In the genomic region with DNA sequence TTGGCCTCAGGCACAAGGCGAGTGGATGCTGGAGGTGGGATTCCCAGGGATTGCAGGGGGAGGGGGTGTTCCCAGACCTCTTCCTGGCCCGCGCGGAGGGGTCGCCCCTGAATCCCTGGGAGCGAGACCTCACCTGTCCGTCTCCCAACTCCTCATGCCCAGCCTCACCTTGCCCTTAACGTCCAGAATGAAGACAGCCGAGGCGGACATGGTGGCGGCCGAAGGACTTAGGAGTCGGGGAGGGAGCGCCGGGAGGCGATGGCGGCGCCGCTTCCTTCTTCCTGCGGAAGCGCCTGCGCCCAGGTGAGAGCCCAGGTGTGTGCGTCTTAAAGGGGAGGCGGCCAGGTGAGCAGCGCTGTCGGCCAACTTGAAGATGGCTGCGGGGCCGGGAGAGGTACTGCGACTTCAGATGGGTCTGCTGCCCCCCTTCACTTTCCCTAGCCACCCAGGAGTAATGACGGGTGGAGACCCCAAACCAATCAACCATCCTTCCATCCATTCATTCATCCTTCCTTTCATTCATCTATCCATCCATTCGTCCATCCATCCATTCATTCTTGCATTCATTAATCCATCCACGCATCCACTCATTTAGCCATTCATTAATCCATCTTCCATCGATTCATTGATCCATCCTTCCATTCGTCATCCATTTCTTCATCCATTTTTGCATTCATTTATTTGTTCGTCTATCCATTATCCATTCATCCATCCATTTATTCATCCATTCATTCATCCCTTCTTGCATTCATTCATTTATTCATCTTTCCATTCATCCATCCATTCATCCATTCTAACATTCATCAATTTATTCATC, we compare ENCODE assay signal across 12 cellular contexts. TPM values are rescaled to one million over a fixed set of nuclear protein-coding genes. Genes with fewer than 3 reads are reported as not detected.
DNase-seq lines count a peak whose midpoint lies in the region; ATAC-seq and TF ChIP-seq lines count a peak whose summit lies in the region.
"Had no signal": no experiment of that assay in that cellular context is flagged by ENCODE, and none has a peak within 500 bp of the region (broad histone marks: within the 10 kb centered on the region; RNA-seq: fewer than 3 reads in every experiment).

A gene (minus strand): TSS at position 291 of the 817 bp plus-strand sequence. CDS start 81 bp downstream, at position 210.

- H3K36me3 ChIP-seq in CD4-positive, CD25-positive, alpha-beta regulatory T cell (ENCODE audit: control insufficient read depth, insufficient read depth, low read length): no peaks in the 10 kb centered on the region
- no peaks in the 10 kb centered on the region for H3K36me3 ChIP-seq in endodermal cell (ENCODE audit: control insufficient read depth, insufficient read depth, low read length)
- no peaks in the 10 kb centered on the region for H3K36me3 ChIP-seq in mucosa of descending colon (ENCODE audit: low read depth)

- intact Hi-C loops in mucosa of descending colon (cut with DNase I, micrococcal nuclease): no loop called here

- DNase-seq in CD4-positive, CD25-positive, alpha-beta regulatory T cell: no peak
- peak; percentile 41 to 81 (median 65) for DNase-seq in NCI-H1417 (lab: John Stamatoyannopoulos, UW)
- DNase-seq in endodermal cell: peak; percentile 91
- DNase-seq in mucosa of descending colon: peak; percentile 76 to 79 (median 77)
- DNase-seq in GM03348 (ENCODE audit: low spot score): no peak
- no peak for DNase-seq in stimulated activated naive CD8-positive, alpha-beta T cell treated with anti-CD3 and anti-CD28 coated beads, Interleukin-15, amount 100 ng/mL, for 72 hours
- no peak for DNase-seq in stimulated activated CD4-positive, alpha-beta T cell treated with anti-CD3 and anti-CD28 coated beads, Interleukin-15, amount 100 ng/mL, for 24 hours
- no peak for DNase-seq in NCI-H1436 treated with DMSO at 0.1 percent for 48 hours (lab: John Stamatoyannopoulos, UW)
- DNase-seq: activated CD4-positive, alpha-beta T cell treated with anti-CD3 and anti-CD28 coated beads, Interleukin-2, amount 50 U/mL, for 1 hour; activated naive CD8-positive, alpha-beta T cell treated with anti-CD3 and anti-CD28 coated beads, Interleukin-2, amount 50 U/mL, for 24 hours; effector memory CD8-positive, alpha-beta T cell; NCI-H1092 treated with DMSO at 0.1 percent for 48 hours had no signal

- no peaks in the 10 kb centered on the region for H3K9me3 ChIP-seq in CD4-positive, CD25-positive, alpha-beta regulatory T cell (ENCODE audit: control insufficient read depth in 2 of 2, low read length in 2 of 2)
- H3K9me3 ChIP-seq in endodermal cell (ENCODE audit: control insufficient read depth, low read length) (no peaks in the 10 kb centered on the region), mucosa of descending colon (no peaks in the 10 kb centered on the region)

- peak within 1 kb of the TSS in 1 of 4 donors; percentile 2 for H3K4me3 Mint-ChIP-seq in CD4-positive, CD25-positive, alpha-beta regulatory T cell
- H3K4me3 Mint-ChIP-seq in endodermal cell: peak within 1 kb of the TSS; percentile 97
- H3K4me3 Mint-ChIP-seq in stimulated activated naive CD8-positive, alpha-beta T cell treated with anti-CD3 and anti-CD28 coated beads, Interleukin-15, amount 100 ng/mL, for 72 hours: no peak within 1 kb of the TSS
- H3K4me3 Mint-ChIP-seq: activated naive CD8-positive, alpha-beta T cell treated with anti-CD3 and anti-CD28 coated beads, Interleukin-2, amount 50 U/mL, for 24 hours; effector memory CD8-positive, alpha-beta T cell had no signal

- peak within 1 kb of the TSS in 2 of 3 donors; percentile 2 to 49 for H3K27ac Mint-ChIP-seq in CD4-positive, CD25-positive, alpha-beta regulatory T cell
- peak within 1 kb of the TSS; percentile 96 for H3K27ac Mint-ChIP-seq in endodermal cell
- H3K27ac Mint-ChIP-seq in stimulated activated naive CD8-positive, alpha-beta T cell treated with anti-CD3 and anti-CD28 coated beads, Interleukin-15, amount 100 ng/mL, for 72 hours: no peak within 1 kb of the TSS
- H3K27ac Mint-ChIP-seq: activated naive CD8-positive, alpha-beta T cell treated with anti-CD3 and anti-CD28 coated beads, Interleukin-2, amount 50 U/mL, for 24 hours; effector memory CD8-positive, alpha-beta T cell had no signal

- no peaks in the 10 kb centered on the region for H3K4me1 ChIP-seq in CD4-positive, CD25-positive, alpha-beta regulatory T cell (ENCODE audit: control insufficient read depth, insufficient read depth, low read length, poor library complexity, severe bottlenecking)
- H3K4me1 ChIP-seq in endodermal cell (ENCODE audit: control insufficient read depth, insufficient read depth, low read length) (no peaks in the 10 kb centered on the region), mucosa of descending colon (ENCODE audit: low read depth) (no peaks in the 10 kb centered on the region)

- H3K27me3 ChIP-seq in CD4-positive, CD25-positive, alpha-beta regulatory T cell (ENCODE audit: control insufficient read depth, insufficient read depth, low read length): peaks cover 5% of the 10 kb centered on the region
- H3K27me3 ChIP-seq in endodermal cell (ENCODE audit: control insufficient read depth, insufficient read depth, low read length, poor library complexity, severe bottlenecking): no peaks in the 10 kb centered on the region

- H3K9ac ChIP-seq in endodermal cell (ENCODE audit: extremely low read depth, low read length, poor library complexity, severe bottlenecking): peak within 1 kb of the TSS; percentile 15

- TF ChIP-seq CTCF in endodermal cell (conservative IDR thresholded peaks at IDR 0.05) (no peak), mucosa of descending colon (IDR thresholded peaks at IDR 0.05) (no peak)

- no peak within 1 kb of the TSS for H3K4me3 ChIP-seq in CD4-positive, CD25-positive, alpha-beta regulatory T cell (ENCODE audit: low read depth, low read length)
- peak within 1 kb of the TSS; percentile 78 for H3K4me3 ChIP-seq in endodermal cell (ENCODE audit: low read length)
- H3K4me3 ChIP-seq in mucosa of descending colon: peak within 1 kb of the TSS; percentile 48

- no peak for ATAC-seq in CD4-positive, CD25-positive, alpha-beta regulatory T cell (ENCODE audit: low read depth in 2 of 2)
- peak; percentile 99 for ATAC-seq in mucosa of descending colon
- ATAC-seq in stimulated activated naive CD8-positive, alpha-beta T cell treated with anti-CD3 and anti-CD28 coated beads, Interleukin-15, amount 100 ng/mL, for 72 hours: no peak
- ATAC-seq: activated naive CD8-positive, alpha-beta T cell treated with anti-CD3 and anti-CD28 coated beads, Interleukin-2, amount 50 U/mL, for 24 hours; effector memory CD8-positive, alpha-beta T cell had no signal

- peaks cover 0 to 2% (median 0%) of the 10 kb centered on the region in 7 donors for H3K9me3 Mint-ChIP-seq in CD4-positive, CD25-positive, alpha-beta regulatory T cell
- H3K9me3 Mint-ChIP-seq in endodermal cell: no peaks in the 10 kb centered on the region
- H3K9me3 Mint-ChIP-seq in stimulated activated naive CD8-positive, alpha-beta T cell treated with anti-CD3 and anti-CD28 coated beads, Interleukin-15, amount 100 ng/mL, for 72 hours: peaks cover 7 to 9% of the 10 kb centered on the region in 2 donors
- H3K9me3 Mint-ChIP-seq: effector memory CD8-positive, alpha-beta T cell had no signal

- H3K27ac ChIP-seq in CD4-positive, CD25-positive, alpha-beta regulatory T cell (ENCODE audit: insufficient read depth, low read length, poor library complexity, severe bottlenecking): no peak within 1 kb of the TSS
- no peak within 1 kb of the TSS for H3K27ac ChIP-seq in endodermal cell (ENCODE audit: low read depth, low read length)

- H3K4me1 Mint-ChIP-seq in CD4-positive, CD25-positive, alpha-beta regulatory T cell: peaks cover 4 to 19% (median 9%) of the 10 kb centered on the region in 4 donors
- peaks cover 5% of the 10 kb centered on the region for H3K4me1 Mint-ChIP-seq in endodermal cell
- peaks cover 11% of the 10 kb centered on the region for H3K4me1 Mint-ChIP-seq in stimulated activated naive CD8-positive, alpha-beta T cell treated with anti-CD3 and anti-CD28 coated beads, Interleukin-15, amount 100 ng/mL, for 72 hours

- WGBS in endodermal cell (ENCODE audit: insufficient coverage in 1 of 2, insufficient read length in 1 of 2), 2 experiments: 63 to 81% methylated on average over 24 to 35 of the region's 35 CpGs

- no peaks in the 10 kb centered on the region for H3K36me3 Mint-ChIP-seq in CD4-positive, CD25-positive, alpha-beta regulatory T cell
- H3K36me3 Mint-ChIP-seq in endodermal cell (ENCODE audit: low read depth): peaks cover 22% of the 10 kb centered on the region

- peaks cover 10% of the 10 kb centered on the region for H3K27me3 Mint-ChIP-seq in CD4-positive, CD25-positive, alpha-beta regulatory T cell
- peaks cover 11% of the 10 kb centered on the region for H3K27me3 Mint-ChIP-seq in endodermal cell (ENCODE audit: insufficient read depth)
- H3K27me3 Mint-ChIP-seq in stimulated activated naive CD8-positive, alpha-beta T cell treated with anti-CD3 and anti-CD28 coated beads, Interleukin-15, amount 100 ng/mL, for 72 hours: peaks cover 18% of the 10 kb centered on the region

RNA-seq across cellular contexts. Expression of the gene that starts here (rescaled TPM):
- not detected for total RNA-seq in CD4-positive, CD25-positive, alpha-beta regulatory T cell
- polyA plus RNA-seq in CD4-positive, CD25-positive, alpha-beta regulatory T cell: not detected
- total RNA-seq in endodermal cell (100 to 1,000 TPM; 132 to 146 TPM), mucosa of descending colon (100 to 1,000 TPM in 2 of 3 donors, 10 to 100 TPM in 1; 42.6 to 140 (median 131) TPM)
- polyA plus RNA-seq in endodermal cell (2013, experiment 1 of 2): 4.8 TPM
- 4.2 TPM for polyA plus RNA-seq in endodermal cell (2013, experiment 2 of 2)

Comparison
In these comparisons a context has a peak if more than half of its experiments do, and no peak if none do; other contexts are left out.
1. RNA of the gene that starts here (total RNA-seq): 132 to 146 TPM in endodermal cell and 42.6 to 140 TPM in mucosa of descending colon; not detected in CD4-positive, CD25-positive, alpha-beta regulatory T cell (single experiment); every median in the first group is over 10 times any median in the second.
2. DNase-seq: peak in NCI-H1417 (3 of 3), endodermal cell (single experiment) and mucosa of descending colon (3 of 3); none in CD4-positive, CD25-positive, alpha-beta regulatory T cell (0 of 3), GM03348 (single experiment), stimulated activated naive CD8-positive, alpha-beta T cell treated with anti-CD3 and anti-CD28 coated beads, Interleukin-15, amount 100 ng/mL, for 72 hours (0 of 2), stimulated activated CD4-positive, alpha-beta T cell treated with anti-CD3 and anti-CD28 coated beads, Interleukin-15, amount 100 ng/mL, for 24 hours (single experiment) and NCI-H1436 treated with DMSO at 0.1 percent for 48 hours (single experiment).
3. H3K27ac Mint-ChIP-seq: peak in CD4-positive, CD25-positive, alpha-beta regulatory T cell (2 of 3) and endodermal cell (single experiment); none in stimulated activated naive CD8-positive, alpha-beta T cell treated with anti-CD3 and anti-CD28 coated beads, Interleukin-15, amount 100 ng/mL, for 72 hours (0 of 2).